ENCODE assay signal across 8 cellular contexts in genomic region chr9:121369595-121370265, GRCh38. TPM values are rescaled to one million over a fixed set of nuclear protein-coding genes. Genes with fewer than 3 reads are reported as not detected.
DNase-seq lines count a peak whose midpoint lies in the region; ATAC-seq and TF ChIP-seq lines count a peak whose summit lies in the region.

STOM (minus strand) TSS chr9:121370250; CDS start chr9:121370187, 63 bp downstream.

- H3K4me3 ChIP-seq in left lung, result peak within 1 kb of the TSS; percentile 64 to 88

- no peaks in the 10 kb centered on the region for H3K27me3 ChIP-seq in left lung

- H3K27ac ChIP-seq in left lung, result peak within 1 kb of the TSS; percentile 96

- no peaks in the 10 kb centered on the region for H3K9me3 ChIP-seq in left lung

- peak; percentile 65 for ATAC-seq in GM19455 (IDR thresholded peaks at IDR 0.05; ENCODE audit: unreplicated experiment)
- peak; percentile 19 for ATAC-seq in HG03558 (IDR thresholded peaks at IDR 0.05; ENCODE audit: extremely low read depth, unreplicated experiment)
- peak; percentile 53 for ATAC-seq in left lung

- peaks cover 0 to 11% of the 10 kb centered on the region in 2 donors for H3K36me3 ChIP-seq in left lung

- H3K4me1 ChIP-seq in left lung, result peaks cover 40 to 78% of the 10 kb centered on the region in 2 donors

- DNase-seq in D341Med (ENCODE audit: low spot score) (peak; percentile 55), T-helper 2 cell (peak in 4 of 5 experiments; percentile 28 to 79 (median 60)), cerebellum (ENCODE audit: low spot score) (no peak), left lung (peak in 1 of 2 donors; percentile 85), SK-N-DZ (ENCODE audit: low spot score) (no peak)
- peak; percentile 25 to 27 for DNase-seq in stimulated activated CD8-positive, alpha-beta memory T cell treated with anti-CD3 and anti-CD28 coated beads, Interleukin-4, amount 100 ng/mL, for 1 hour (ENCODE audit: low read depth in 2 of 2, low spot score in 1 of 2)

- intact Hi-C loops in left lung (cut with DNase I), result no loop called here

- TF ChIP-seq CTCF in left lung (IDR thresholded peaks at IDR 0.05), result no peak

RNA-seq across cellular contexts. Expression of gene STOM, which starts in this region (rescaled TPM):
- total RNA-seq in cerebellum, result 42.6 TPM
- 100 to 1,000 TPM; 496 to 576 TPM for total RNA-seq in left lung
- polyA plus RNA-seq in SK-N-DZ (2014; cell fraction: cytosol; rRNA removed), result 0.09 TPM in 1 of 2 replicates, not detected in the other
- not detected in 2 replicates for polyA plus RNA-seq in SK-N-DZ (2014; cell fraction: nucleus; rRNA removed)

Comparison
In these comparisons a context has a peak if more than half of its experiments do, and no peak if none do; other contexts are left out.
1. RNA of gene STOM (total RNA-seq): 496 to 576 TPM in left lung; 42.6 TPM in cerebellum (single experiment); every median in the first group is over 10 times any median in the second.
2. DNase-seq: peak in D341Med (single experiment), T-helper 2 cell (4 of 5) and stimulated activated CD8-positive, alpha-beta memory T cell treated with anti-CD3 and anti-CD28 coated beads, Interleukin-4, amount 100 ng/mL, for 1 hour (2 of 2); none in cerebellum (single experiment) and SK-N-DZ (single experiment).
3. Peak in every context shown above with its lines, with median percentiles within 50 percentile points of each other: ATAC-seq.